In the genomic region with DNA sequence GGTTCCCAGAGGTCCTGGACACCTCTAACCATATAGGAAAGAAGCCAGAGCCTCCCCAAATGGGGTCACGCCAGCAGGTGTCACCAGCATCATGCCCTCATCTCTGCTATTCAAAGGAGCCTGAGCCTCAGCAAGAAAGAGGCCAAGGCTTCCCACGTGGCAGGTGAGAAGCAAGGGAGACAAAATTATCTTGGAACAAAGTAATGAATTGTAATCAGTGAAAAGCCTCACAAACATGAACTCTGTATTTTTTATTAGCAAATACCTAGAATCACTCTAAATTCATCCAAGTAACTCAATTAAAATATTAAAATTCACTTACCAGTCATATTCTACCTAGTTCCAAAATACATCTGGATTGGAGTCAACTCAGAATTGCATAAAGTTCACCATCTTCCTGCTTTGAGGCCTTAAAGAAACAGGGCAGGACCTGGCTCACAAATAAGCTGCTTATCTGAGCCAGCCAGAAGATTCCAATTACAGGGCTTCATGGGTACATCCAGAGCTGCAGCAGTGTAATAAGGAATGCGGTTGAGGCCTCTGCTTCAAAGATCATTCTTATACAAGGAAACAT, we compare ENCODE assay signal across 1 cellular context.
TF ChIP-seq lines count a peak whose summit lies in the region.

No MANE protein-coding gene starts in this region.

TF ChIP-seq in liver, 16 proteins besides CTCF, POLR2A, EP300 and RAD21 (continued from another document):
- TF ChIP-seq, protein P1, sequence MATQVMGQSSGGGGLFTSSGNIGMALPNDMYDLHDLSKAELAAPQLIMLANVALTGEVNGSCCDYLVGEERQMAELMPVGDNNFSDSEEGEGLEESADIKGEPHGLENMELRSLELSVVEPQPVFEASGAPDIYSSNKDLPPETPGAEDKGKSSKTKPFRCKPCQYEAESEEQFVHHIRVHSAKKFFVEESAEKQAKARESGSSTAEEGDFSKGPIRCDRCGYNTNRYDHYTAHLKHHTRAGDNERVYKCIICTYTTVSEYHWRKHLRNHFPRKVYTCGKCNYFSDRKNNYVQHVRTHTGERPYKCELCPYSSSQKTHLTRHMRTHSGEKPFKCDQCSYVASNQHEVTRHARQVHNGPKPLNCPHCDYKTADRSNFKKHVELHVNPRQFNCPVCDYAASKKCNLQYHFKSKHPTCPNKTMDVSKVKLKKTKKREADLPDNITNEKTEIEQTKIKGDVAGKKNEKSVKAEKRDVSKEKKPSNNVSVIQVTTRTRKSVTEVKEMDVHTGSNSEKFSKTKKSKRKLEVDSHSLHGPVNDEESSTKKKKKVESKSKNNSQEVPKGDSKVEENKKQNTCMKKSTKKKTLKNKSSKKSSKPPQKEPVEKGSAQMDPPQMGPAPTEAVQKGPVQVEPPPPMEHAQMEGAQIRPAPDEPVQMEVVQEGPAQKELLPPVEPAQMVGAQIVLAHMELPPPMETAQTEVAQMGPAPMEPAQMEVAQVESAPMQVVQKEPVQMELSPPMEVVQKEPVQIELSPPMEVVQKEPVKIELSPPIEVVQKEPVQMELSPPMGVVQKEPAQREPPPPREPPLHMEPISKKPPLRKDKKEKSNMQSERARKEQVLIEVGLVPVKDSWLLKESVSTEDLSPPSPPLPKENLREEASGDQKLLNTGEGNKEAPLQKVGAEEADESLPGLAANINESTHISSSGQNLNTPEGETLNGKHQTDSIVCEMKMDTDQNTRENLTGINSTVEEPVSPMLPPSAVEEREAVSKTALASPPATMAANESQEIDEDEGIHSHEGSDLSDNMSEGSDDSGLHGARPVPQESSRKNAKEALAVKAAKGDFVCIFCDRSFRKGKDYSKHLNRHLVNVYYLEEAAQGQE (IDR thresholded peaks at IDR 0.05) = no peak
- TF ChIP-seq FOXA1 (IDR thresholded peaks at IDR 0.05) (no peak), NR2F2 (IDR thresholded peaks at IDR 0.05) (no peak), FOXA2 (IDR thresholded peaks at IDR 0.05) (no peak), YY1 (IDR thresholded peaks at IDR 0.05) (no peak), HNF4A (conservative IDR thresholded peaks at IDR 0.05) (no peak), RXRA (IDR thresholded peaks at IDR 0.05) (no peak), GABPA (IDR thresholded peaks at IDR 0.05 in 1 of 2, conservative IDR thresholded peaks at IDR 0.05 in 1 of 2) (no peak)
- TF ChIP-seq, protein P2, sequence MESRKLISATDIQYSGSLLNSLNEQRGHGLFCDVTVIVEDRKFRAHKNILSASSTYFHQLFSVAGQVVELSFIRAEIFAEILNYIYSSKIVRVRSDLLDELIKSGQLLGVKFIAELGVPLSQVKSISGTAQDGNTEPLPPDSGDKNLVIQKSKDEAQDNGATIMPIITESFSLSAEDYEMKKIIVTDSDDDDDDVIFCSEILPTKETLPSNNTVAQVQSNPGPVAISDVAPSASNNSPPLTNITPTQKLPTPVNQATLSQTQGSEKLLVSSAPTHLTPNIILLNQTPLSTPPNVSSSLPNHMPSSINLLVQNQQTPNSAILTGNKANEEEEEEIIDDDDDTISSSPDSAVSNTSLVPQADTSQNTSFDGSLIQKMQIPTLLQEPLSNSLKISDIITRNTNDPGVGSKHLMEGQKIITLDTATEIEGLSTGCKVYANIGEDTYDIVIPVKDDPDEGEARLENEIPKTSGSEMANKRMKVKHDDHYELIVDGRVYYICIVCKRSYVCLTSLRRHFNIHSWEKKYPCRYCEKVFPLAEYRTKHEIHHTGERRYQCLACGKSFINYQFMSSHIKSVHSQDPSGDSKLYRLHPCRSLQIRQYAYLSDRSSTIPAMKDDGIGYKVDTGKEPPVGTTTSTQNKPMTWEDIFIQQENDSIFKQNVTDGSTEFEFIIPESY (IDR thresholded peaks at IDR 0.05) = no peak
- TF ChIP-seq, protein P3, sequence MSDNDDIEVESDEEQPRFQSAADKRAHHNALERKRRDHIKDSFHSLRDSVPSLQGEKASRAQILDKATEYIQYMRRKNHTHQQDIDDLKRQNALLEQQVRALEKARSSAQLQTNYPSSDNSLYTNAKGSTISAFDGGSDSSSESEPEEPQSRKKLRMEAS (IDR thresholded peaks at IDR 0.05) = no peak
